9 cellular contexts compared by ENCODE assay signal in genomic region chr9:95124582-95125359, GRCh38.
DNase-seq lines count a peak whose midpoint lies in the region; ATAC-seq and TF ChIP-seq lines count a peak whose summit lies in the region.
"Had no signal": no experiment of that assay in that cellular context is flagged by ENCODE, and none has a peak within 500 bp of the region (broad histone marks: within the 10 kb centered on the region; RNA-seq: fewer than 3 reads in every experiment).

No MANE protein-coding gene starts in this region.

- DNase-seq in NCI-H510A treated with DMSO at 0.1 percent for 48 hours (lab: John Stamatoyannopoulos, UW) = peak; percentile 60
- DNase-seq in NCI-H510A (lab: John Stamatoyannopoulos, UW) = no peak
- DNase-seq in SK-N-SH = peak; percentile 74
- no peak for DNase-seq in fibroblast of the aortic adventitia (ENCODE audit: low read depth)
- DNase-seq in tibial nerve (ENCODE audit: low spot score in 2 of 2) = no peak
- DNase-seq in testis = no peak
- DNase-seq: activated naive CD4-positive, alpha-beta T cell treated with anti-CD3 and anti-CD28 coated beads for 36 hours had no signal

- POLR2A ChIA-PET in SK-N-SH (lab: Yijun Ruan, JAX) = interaction anchor here (1.1 kb wide), 1 partner anchor 17 kb away, joined by 3 read pairs; no protein-coding TSS in a partner anchor

- H3K9ac ChIP-seq in SK-N-SH = no peak overlapping the region

- ATAC-seq in GM18873 (IDR thresholded peaks at IDR 0.05; ENCODE audit: low FRiP score, unreplicated experiment) (no peak), HG03108 (IDR thresholded peaks at IDR 0.05; ENCODE audit: unreplicated experiment) (no peak)

- no peaks in the 10 kb centered on the region for H3K36me3 ChIP-seq in SK-N-SH (replicated peaks in 1 of 2; ENCODE audit: control insufficient read depth in 1 of 2, insufficient read depth in 2 of 2, low read length in 1 of 2)
- H3K36me3 ChIP-seq in tibial nerve = no peaks in the 10 kb centered on the region
- H3K36me3 ChIP-seq in testis (ENCODE audit: low read depth, missing control alignments) = no peaks in the 10 kb centered on the region

- H3K27ac ChIP-seq in SK-N-SH (ENCODE audit: low read depth in 2 of 2, low read length in 1 of 2) = peak overlapping the region in 1 of 2 experiments; percentile 72; a peak in 2 of 4 replicates
- H3K27ac ChIP-seq in tibial nerve = peak overlapping the region in 3 of 4 donors; percentile 27 to 87 (median 86)
- H3K27ac ChIP-seq in testis = no peak overlapping the region

- no peak overlapping the region for H3K4me2 ChIP-seq in SK-N-SH

- CTCF ChIA-PET in SK-N-SH (lab: Yijun Ruan, JAX) = interaction anchor here (0.7 to 12.5 kb wide), 16 partner anchors 17 to 498 kb away, joined by 3 to 229 read pairs (median 3); no protein-coding TSS in a partner anchor

- peaks cover 0 to 60% of the 10 kb centered on the region in 2 experiments; a peak in 2 of 4 replicates for H3K4me1 ChIP-seq in SK-N-SH (ENCODE audit: control insufficient read depth in 1 of 2, insufficient read depth in 2 of 2, low read depth in 1 of 2, low read length in 1 of 2)
- peaks cover 0 to 42% (median 13%) of the 10 kb centered on the region in 4 donors for H3K4me1 ChIP-seq in tibial nerve
- H3K4me1 ChIP-seq in testis = peaks cover 5% of the 10 kb centered on the region

- H3F3A ChIP-seq in SK-N-SH (replicated peaks; ENCODE audit: insufficient read depth) = peaks cover 7% of the 10 kb centered on the region

- WGBS in SK-N-SH (ENCODE audit: low lambda C conversion rate) = 78% methylated on average over 9 of the region's 9 CpGs
- WGBS in tibial nerve, 2 donors = 70 to 79% methylated on average over 9 of the region's 9 CpGs
- WGBS in testis, 2 donors = 83 to 91% methylated on average over 9 of the region's 9 CpGs

- H3K9me2 ChIP-seq in SK-N-SH = no peaks in the 10 kb centered on the region

- H3K27me3 ChIP-seq in SK-N-SH (ENCODE audit: insufficient read depth) (no peaks in the 10 kb centered on the region), tibial nerve (no peaks in the 10 kb centered on the region), testis (no peaks in the 10 kb centered on the region)

- H3K4me3 ChIP-seq in SK-N-SH (ENCODE audit: low read depth in 2 of 2, low read length in 1 of 2) (no peak overlapping the region), fibroblast of the aortic adventitia (ENCODE audit: low read depth, low read length) (no peak overlapping the region), tibial nerve (no peak overlapping the region), testis (no peak overlapping the region)

- TF ChIP-seq POLR2A in tibial nerve (IDR thresholded peaks at IDR 0.05) = no peak
- TF ChIP-seq POLR2A in testis (IDR thresholded peaks at IDR 0.05) = no peak

- intact Hi-C loops in testis (cut with DNase I; ENCODE audit: low total_unique reads) = loop anchor here (5.0 to 10.0 kb wide), 2 partner anchors 340 to 447 kb away; no protein-coding TSS in a partner anchor

- peak in 1 of 2 experiments; percentile 46; a peak in 1 of 4 replicates for TF ChIP-seq EP300 in SK-N-SH (IDR thresholded peaks at IDR 0.05; ENCODE audit: borderline replicate concordance in 1 of 2, low read depth in 1 of 2, low read length in 1 of 2)
- TF ChIP-seq EP300 in tibial nerve (IDR thresholded peaks at IDR 0.05) = no peak

- H3K9me3 ChIP-seq in SK-N-SH = no peaks in the 10 kb centered on the region
- H3K9me3 ChIP-seq in tibial nerve = no peaks in the 10 kb centered on the region
- H3K9me3 ChIP-seq in testis = no peaks in the 10 kb centered on the region

- peak; percentile 43; the same call in 1 of the 2 replicates for TF ChIP-seq CTCF in SK-N-SH (IDR thresholded peaks at IDR 0.05)
- peak; percentile 43 for TF ChIP-seq CTCF in fibroblast of the aortic adventitia (IDR thresholded peaks at IDR 0.05; ENCODE audit: insufficient read depth, low read length)
- no peak for TF ChIP-seq CTCF in tibial nerve (IDR thresholded peaks at IDR 0.05)
- TF ChIP-seq CTCF in testis (IDR thresholded peaks at IDR 0.05) = peak in 1 of 3 experiments; percentile 10

- no peak overlapping the region for H2AFZ ChIP-seq in SK-N-SH (ENCODE audit: low read depth)

- H3K79me2 ChIP-seq in SK-N-SH (ENCODE audit: insufficient read depth) = no peaks in the 10 kb centered on the region

- TF ChIP-seq RAD21 in SK-N-SH (IDR thresholded peaks at IDR 0.05; ENCODE audit: low read length) = peak; percentile 45

- no peaks in the 10 kb centered on the region for H4K20me1 ChIP-seq in SK-N-SH (ENCODE audit: insufficient read depth)

TF ChIP-seq in SK-N-SH, 30 proteins besides CTCF, POLR2A, EP300 and RAD21:
- TF ChIP-seq CHD2 (IDR thresholded peaks at IDR 0.05; ENCODE audit: low read length, partially characterized antibody) = peak; percentile 28
- TF ChIP-seq GABPA (IDR thresholded peaks at IDR 0.05; ENCODE audit: low read depth) = no peak
- no peak for TF ChIP-seq FOXM1 (IDR thresholded peaks at IDR 0.05; ENCODE audit: low read depth)
- no peak for TF ChIP-seq EZH2phosphoT487 (IDR thresholded peaks at IDR 0.05; ENCODE audit: borderline replicate concordance, low read depth)
- TF ChIP-seq FOXJ3 (CRISPR knock-in tag; IDR thresholded peaks at IDR 0.05) = no peak
- TF ChIP-seq RCOR1 (IDR thresholded peaks at IDR 0.05; ENCODE audit: low read length) = peak; percentile 53; the same call in 1 of the 2 replicates
- TF ChIP-seq MXI1 (IDR thresholded peaks at IDR 0.05; ENCODE audit: low read depth, low read length) = peak; percentile 80
- 0 out of 2 replicates have a peak, but pooled peaks have one; percentile 10 for TF ChIP-seq GATA2 (CRISPR knock-in tag; IDR thresholded peaks at IDR 0.05)
- TF ChIP-seq TAF1 (IDR thresholded peaks at IDR 0.05; ENCODE audit: borderline replicate concordance, low read depth, low read length) = no peak
- no peak for TF ChIP-seq YY1 (IDR thresholded peaks at IDR 0.05; ENCODE audit: low read depth)
- TF ChIP-seq SIN3A (IDR thresholded peaks at IDR 0.05; ENCODE audit: borderline replicate concordance, low read depth, low read length) = no peak
- TF ChIP-seq POLR2AphosphoS5 (IDR thresholded peaks at IDR 0.05; ENCODE audit: low read depth, low read length) = peak; percentile 14; the same call in 1 of the 2 replicates
- peak; percentile 38; the same call in 1 of the 2 replicates for TF ChIP-seq SMC3 (IDR thresholded peaks at IDR 0.05; ENCODE audit: low read depth, low read length)
TF ChIP-seq in SK-N-SH: peak in this region for 6.

Comparison
In these comparisons a context has a peak if more than half of its experiments do, and no peak if none do; other contexts are left out.
1. DNase-seq: peak in NCI-H510A treated with DMSO at 0.1 percent for 48 hours (single experiment) and SK-N-SH (single experiment); none in NCI-H510A (single experiment), fibroblast of the aortic adventitia (single experiment), tibial nerve (0 of 2) and testis (single experiment).
2. H3K27ac ChIP-seq: peak in tibial nerve (3 of 4); none in testis (0 of 2).
3. CTCF ChIP-seq: peak in SK-N-SH (single experiment) and fibroblast of the aortic adventitia (single experiment); none in tibial nerve (0 of 5).